ENCODE assay signal across 22 cellular contexts in genomic region chr5:150068472-150068871, GRCh38. TPM values are rescaled to one million over a fixed set of nuclear protein-coding genes. Genes with fewer than 3 reads are reported as not detected.
DNase-seq lines count a peak whose midpoint lies in the region; ATAC-seq and TF ChIP-seq lines count a peak whose summit lies in the region.
"Had no signal": no experiment of that assay in that cellular context is flagged by ENCODE, and none has a peak within 500 bp of the region (broad histone marks: within the 10 kb centered on the region; RNA-seq: fewer than 3 reads in every experiment).

No MANE protein-coding gene starts in this region.

- H3K4me2 ChIP-seq in BLaER1 (peak overlapping the region; percentile 98), SK-N-SH (no peak overlapping the region; the same call in 1 of the 2 replicates)

- DNase-seq in SK-N-SH (no peak), left colon (peak in 1 of 2 donors; percentile 58), head of caudate nucleus (no peak), RWPE1 (ENCODE audit: low spot score) (no peak), NK-92 (lab: John Stamatoyannopoulos, UW; ENCODE audit: unreplicated experiment) (no peak)
- DNase-seq: activated T-cell treated with anti-CD3 and anti-CD28 coated beads, Interleukin-2, amount 50 U/mL, for 48 hours; CD4-positive, alpha-beta memory T cell; cortex of kidney; DMS79; Karpas-422; NCI-H1417; NCI-H2171 treated with DMSO at 0.1 percent for 48 hours; NCI-H774; stimulated activated CD4-positive, alpha-beta T cell treated with anti-CD3 and anti-CD28 coated beads, Interleukin-15, amount 100 ng/mL, for 24 hours had no signal

- H3K9me3 ChIP-seq in BLaER1 (peaks cover 10% of the 10 kb centered on the region), HEK293 (ENCODE audit: control insufficient read depth, insufficient read depth, low read depth, low read length) (no peaks in the 10 kb centered on the region), SK-N-SH (no peaks in the 10 kb centered on the region)
- H3K9me3 ChIP-seq: gastrocnemius medialis, neutrophil had no signal

- H3K4me1 ChIP-seq in BLaER1: peaks cover 80% of the 10 kb centered on the region
- H3K4me1 ChIP-seq in HEK293 (ENCODE audit: control insufficient read depth, insufficient read depth, low read length): no peaks in the 10 kb centered on the region
- H3K4me1 ChIP-seq in SK-N-SH (ENCODE audit: control insufficient read depth in 1 of 2, insufficient read depth in 2 of 2, low read depth in 1 of 2, low read length in 1 of 2): peaks cover 14 to 48% of the 10 kb centered on the region in 2 experiments; a peak in 3 of 4 replicates
- H3K4me1 ChIP-seq: gastrocnemius medialis had no signal

- H2AFZ ChIP-seq in SK-N-SH (ENCODE audit: low read depth): peak overlapping the region; percentile 43; the same call in 1 of the 2 replicates

- intact Hi-C loops in left colon (cut with DNase I, micrococcal nuclease): no loop called here
- intact Hi-C loops in head of caudate nucleus (cut with DNase I): no loop called here

- H3K4me3 ChIP-seq in BLaER1: no peak overlapping the region
- H3K4me3 ChIP-seq in HEK293 (ENCODE audit: low read depth, low read length): no peak overlapping the region
- H3K4me3 ChIP-seq in SK-N-SH (ENCODE audit: low read depth in 2 of 2, low read length in 1 of 2): no peak overlapping the region
- H3K4me3 ChIP-seq: gastrocnemius medialis had no signal

- H3K9ac ChIP-seq in BLaER1 (peak overlapping the region; percentile 82; the same call in 1 of the 2 replicates), SK-N-SH (no peak overlapping the region)

- H4K20me1 ChIP-seq in BLaER1: no peaks in the 10 kb centered on the region
- H4K20me1 ChIP-seq in SK-N-SH (ENCODE audit: insufficient read depth): no peaks in the 10 kb centered on the region

- ATAC-seq in left colon (peak; percentile 67), GM21619 (IDR thresholded peaks at IDR 0.05; ENCODE audit: unreplicated experiment) (no peak)
- ATAC-seq: gastrocnemius medialis; stimulated activated effector memory CD8-positive, alpha-beta T cell treated with anti-CD3 and anti-CD28 coated beads, Interleukin-12 subunit alpha, Interleukin-12 subunit beta, amount 100 ng/mL, for 72 hours; WTC11 had no signal

- TF ChIP-seq CTCF in HEK293 (tag by site-specific recombination; IDR thresholded peaks at IDR 0.05) (no peak), SK-N-SH (IDR thresholded peaks at IDR 0.05) (no peak), RWPE1 (conservative IDR thresholded peaks at IDR 0.05; ENCODE audit: low read depth) (no peak)

- WGBS in SK-N-SH (ENCODE audit: low lambda C conversion rate): 17% methylated on average over 1 of the region's 4 CpGs

- H3K79me2 ChIP-seq in SK-N-SH (ENCODE audit: insufficient read depth): no peaks in the 10 kb centered on the region

- no peaks in the 10 kb centered on the region for H3K9me2 ChIP-seq in SK-N-SH

- peaks cover 6% of the 10 kb centered on the region for H3F3A ChIP-seq in SK-N-SH (replicated peaks; ENCODE audit: insufficient read depth)

- no peak for TF ChIP-seq EP300 in SK-N-SH (IDR thresholded peaks at IDR 0.05; ENCODE audit: borderline replicate concordance in 1 of 2, low read depth in 1 of 2, low read length in 1 of 2)

- H3K27ac ChIP-seq in BLaER1 (peak overlapping the region; percentile 95), HEK293 (ENCODE audit: extremely low read depth, low read depth, low read length) (no peak overlapping the region), SK-N-SH (ENCODE audit: low read depth in 2 of 2, low read length in 1 of 2) (no peak overlapping the region; a peak in 1 of 4 replicates), RWPE1 (no peak overlapping the region)
- H3K27ac ChIP-seq: gastrocnemius medialis, neutrophil had no signal

- H3K36me3 ChIP-seq in BLaER1: peaks cover 3% of the 10 kb centered on the region; the same call in 1 of the 2 replicates
- no peaks in the 10 kb centered on the region for H3K36me3 ChIP-seq in HEK293 (ENCODE audit: control insufficient read depth in 2 of 2, insufficient read depth in 1 of 2, low read length in 2 of 2)
- no peaks in the 10 kb centered on the region for H3K36me3 ChIP-seq in SK-N-SH (replicated peaks in 1 of 2; ENCODE audit: control insufficient read depth in 1 of 2, insufficient read depth in 2 of 2, low read length in 1 of 2)
- H3K36me3 ChIP-seq: gastrocnemius medialis had no signal

- H3K27me3 ChIP-seq in BLaER1: no peaks in the 10 kb centered on the region
- no peaks in the 10 kb centered on the region for H3K27me3 ChIP-seq in SK-N-SH (ENCODE audit: insufficient read depth)
- H3K27me3 ChIP-seq: gastrocnemius medialis, neutrophil had no signal

- no peak for TF ChIP-seq RAD21 in SK-N-SH (IDR thresholded peaks at IDR 0.05; ENCODE audit: low read length)

- POLR2A ChIA-PET in HEK293 (lab: Yijun Ruan, JAX) (no interaction called here), SK-N-SH (lab: Yijun Ruan, JAX) (no interaction called here), RWPE1 (lab: Yijun Ruan, JAX; ENCODE audit: low non-redundant PET) (no interaction called here)

- CTCF ChIA-PET in HEK293 (lab: Yijun Ruan, JAX): interaction anchor here (1.0 to 1.1 kb wide), 2 partner anchors 31 to 107 kb away, joined by 3 to 4 read pairs; no protein-coding TSS in a partner anchor
- CTCF ChIA-PET in SK-N-SH (lab: Yijun Ruan, JAX): interaction anchor here (0.9 to 1.3 kb wide), 3 partner anchors 19 to 107 kb away, joined by 3 to 4 read pairs (median 3); partner anchors contain the start of gene PDGFRB
- CTCF ChIA-PET in RWPE1 (lab: Yijun Ruan, JAX): no interaction called here

TF ChIP-seq in HEK293, 187 proteins besides CTCF, POLR2A, EP300 and RAD21:
- no peak for TF ChIP-seq ZNF488 (tag by site-specific recombination; IDR thresholded peaks at IDR 0.05)
- no peak for TF ChIP-seq ZNF398 (tag by site-specific recombination; IDR thresholded peaks at IDR 0.05)
- TF ChIP-seq SP2 (tag by site-specific recombination; IDR thresholded peaks at IDR 0.05): no peak
- TF ChIP-seq ZNF548 (tag by site-specific recombination; IDR thresholded peaks at IDR 0.05): no peak
- peak; percentile 64 for TF ChIP-seq ZIC2 (tag by site-specific recombination; IDR thresholded peaks at IDR 0.05)

TF ChIP-seq in SK-N-SH, 30 proteins besides CTCF, POLR2A, EP300 and RAD21:
- TF ChIP-seq PBX3 (IDR thresholded peaks at IDR 0.05) (no peak), TEAD4 (IDR thresholded peaks at IDR 0.05; ENCODE audit: borderline replicate concordance, insufficient read depth) (no peak), GABPA (IDR thresholded peaks at IDR 0.05; ENCODE audit: low read depth) (no peak), NFIC (IDR thresholded peaks at IDR 0.05; ENCODE audit: borderline replicate concordance) (0 out of 2 replicates have a peak, but pooled peaks have one; percentile 16), SMC3 (IDR thresholded peaks at IDR 0.05; ENCODE audit: low read depth, low read length) (no peak), RCOR1 (IDR thresholded peaks at IDR 0.05; ENCODE audit: low read length) (no peak), JUND (IDR thresholded peaks at IDR 0.05) (no peak)

RNA-seq across cellular contexts. Expression of gene CSF1R, which starts 17.9 kb away (rescaled TPM):
- polyA plus RNA-seq in SK-N-SH (2012; rRNA removed): 0.15 and 0.25 TPM in 2 replicates
- polyA plus RNA-seq in SK-N-SH (2012; cell fraction: cytosol; rRNA removed): 0.10 and 0.30 TPM in 2 replicates
- 0.49 and 0.69 TPM in 2 replicates for polyA plus RNA-seq in SK-N-SH (2012; cell fraction: nucleus; rRNA removed)
- total RNA-seq in left colon: 10 to 100 TPM in 1 of 2 donors, 1 to 10 TPM in 1; 6.9 to 32.2 TPM
- total RNA-seq: epithelial cell of proximal tubule had no signal
